ENCODE assay signal across 2 cellular contexts in genomic region chr9:121838757-121839669, GRCh38.
A peak's percentile ranks its signal among the peaks of the same experiment; 100 is the strongest.
TF ChIP-seq lines count a peak whose summit lies in the region.

No MANE protein-coding gene starts in this region.

TF ChIP-seq in GM23338, 12 proteins besides CTCF, POLR2A, EP300 and RAD21:
- TF ChIP-seq ZNF462 (CRISPR knock-in tag; IDR thresholded peaks at IDR 0.05) (no peak), EZH2 (IDR thresholded peaks at IDR 0.05; ENCODE audit: low read depth, unreplicated experiment) (no peak), STAT1 (IDR thresholded peaks at IDR 0.05; ENCODE audit: unreplicated experiment) (no peak), JUNB (IDR thresholded peaks at IDR 0.05; ENCODE audit: unreplicated experiment) (no peak), ZNF331 (CRISPR knock-in tag; IDR thresholded peaks at IDR 0.05; ENCODE audit: low read depth) (no peak), EZH2phosphoT487 (IDR thresholded peaks at IDR 0.05; ENCODE audit: unreplicated experiment) (no peak), ZNF114 (CRISPR knock-in tag; IDR thresholded peaks at IDR 0.05) (no peak), POLR2AphosphoS5 (IDR thresholded peaks at IDR 0.05; ENCODE audit: low read depth) (no peak), NANOG (IDR thresholded peaks at IDR 0.05; ENCODE audit: borderline replicate concordance) (no peak), CREB1 (CRISPR knock-in tag; IDR thresholded peaks at IDR 0.05; ENCODE audit: low read depth) (no peak)
- TF ChIP-seq, protein P1, sequence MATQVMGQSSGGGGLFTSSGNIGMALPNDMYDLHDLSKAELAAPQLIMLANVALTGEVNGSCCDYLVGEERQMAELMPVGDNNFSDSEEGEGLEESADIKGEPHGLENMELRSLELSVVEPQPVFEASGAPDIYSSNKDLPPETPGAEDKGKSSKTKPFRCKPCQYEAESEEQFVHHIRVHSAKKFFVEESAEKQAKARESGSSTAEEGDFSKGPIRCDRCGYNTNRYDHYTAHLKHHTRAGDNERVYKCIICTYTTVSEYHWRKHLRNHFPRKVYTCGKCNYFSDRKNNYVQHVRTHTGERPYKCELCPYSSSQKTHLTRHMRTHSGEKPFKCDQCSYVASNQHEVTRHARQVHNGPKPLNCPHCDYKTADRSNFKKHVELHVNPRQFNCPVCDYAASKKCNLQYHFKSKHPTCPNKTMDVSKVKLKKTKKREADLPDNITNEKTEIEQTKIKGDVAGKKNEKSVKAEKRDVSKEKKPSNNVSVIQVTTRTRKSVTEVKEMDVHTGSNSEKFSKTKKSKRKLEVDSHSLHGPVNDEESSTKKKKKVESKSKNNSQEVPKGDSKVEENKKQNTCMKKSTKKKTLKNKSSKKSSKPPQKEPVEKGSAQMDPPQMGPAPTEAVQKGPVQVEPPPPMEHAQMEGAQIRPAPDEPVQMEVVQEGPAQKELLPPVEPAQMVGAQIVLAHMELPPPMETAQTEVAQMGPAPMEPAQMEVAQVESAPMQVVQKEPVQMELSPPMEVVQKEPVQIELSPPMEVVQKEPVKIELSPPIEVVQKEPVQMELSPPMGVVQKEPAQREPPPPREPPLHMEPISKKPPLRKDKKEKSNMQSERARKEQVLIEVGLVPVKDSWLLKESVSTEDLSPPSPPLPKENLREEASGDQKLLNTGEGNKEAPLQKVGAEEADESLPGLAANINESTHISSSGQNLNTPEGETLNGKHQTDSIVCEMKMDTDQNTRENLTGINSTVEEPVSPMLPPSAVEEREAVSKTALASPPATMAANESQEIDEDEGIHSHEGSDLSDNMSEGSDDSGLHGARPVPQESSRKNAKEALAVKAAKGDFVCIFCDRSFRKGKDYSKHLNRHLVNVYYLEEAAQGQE (IDR thresholded peaks at IDR 0.05; ENCODE audit: unreplicated experiment): no peak
- TF ChIP-seq, protein P2, sequence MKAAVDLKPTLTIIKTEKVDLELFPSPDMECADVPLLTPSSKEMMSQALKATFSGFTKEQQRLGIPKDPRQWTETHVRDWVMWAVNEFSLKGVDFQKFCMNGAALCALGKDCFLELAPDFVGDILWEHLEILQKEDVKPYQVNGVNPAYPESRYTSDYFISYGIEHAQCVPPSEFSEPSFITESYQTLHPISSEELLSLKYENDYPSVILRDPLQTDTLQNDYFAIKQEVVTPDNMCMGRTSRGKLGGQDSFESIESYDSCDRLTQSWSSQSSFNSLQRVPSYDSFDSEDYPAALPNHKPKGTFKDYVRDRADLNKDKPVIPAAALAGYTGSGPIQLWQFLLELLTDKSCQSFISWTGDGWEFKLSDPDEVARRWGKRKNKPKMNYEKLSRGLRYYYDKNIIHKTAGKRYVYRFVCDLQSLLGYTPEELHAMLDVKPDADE (IDR thresholded peaks at IDR 0.05): no peak

TF ChIP-seq in HepG2, 621 proteins besides CTCF, POLR2A, EP300 and RAD21 (continued from another document):
- peak; percentile 27; the same call in 1 of the 2 replicates for TF ChIP-seq STAG1 (CRISPR knock-in tag; IDR thresholded peaks at IDR 0.05)
- no peak for TF ChIP-seq MAF1 (CRISPR knock-in tag; IDR thresholded peaks at IDR 0.05; ENCODE audit: borderline replicate concordance)
- TF ChIP-seq KLF9 (CRISPR knock-in tag; IDR thresholded peaks at IDR 0.05; ENCODE audit: low read depth): no peak
- TF ChIP-seq MYC (CRISPR knock-in tag; IDR thresholded peaks at IDR 0.05; ENCODE audit: borderline replicate concordance): no peak
- no peak for TF ChIP-seq ZNF567 (CRISPR knock-in tag; IDR thresholded peaks at IDR 0.05; ENCODE audit: borderline replicate concordance)
